28 cellular contexts compared by ENCODE assay signal in genomic region chr11:58509730-58510129, GRCh38. TPM values are rescaled to one million over a fixed set of nuclear protein-coding genes. Genes with fewer than 3 reads are reported as not detected.
"Had no signal": no experiment of that assay in that cellular context is flagged by ENCODE, and none has a peak within 500 bp of the region (broad histone marks: within the 10 kb centered on the region; RNA-seq: fewer than 3 reads in every experiment).

No MANE protein-coding gene starts in this region.

- H3K27ac Mint-ChIP-seq: activated CD4-positive, alpha-beta T cell treated with anti-CD3 and anti-CD28 coated beads, Interleukin-2, amount 10 ng/mL, durations not matched to agents 7 days and 5 days; activated CD8-positive, alpha-beta T cell treated with anti-CD3 and anti-CD28 coated beads for 36 hours; activated naive CD8-positive, alpha-beta T cell; activated T-helper 17 cell treated with anti-CD3 and anti-CD28 coated beads, Interleukin-2, amount 50 U/mL, for 72 hours; effector memory CD8-positive, alpha-beta T cell; WTC11 had no signal

- H3K36me3 Mint-ChIP-seq: WTC11 had no signal

- H3K4me1 Mint-ChIP-seq: activated CD4-positive, alpha-beta T cell treated with anti-CD3 and anti-CD28 coated beads, Interleukin-2, amount 10 ng/mL, durations not matched to agents 7 days and 5 days; activated T-helper 17 cell treated with anti-CD3 and anti-CD28 coated beads, Interleukin-2, amount 50 U/mL, for 72 hours had no signal

- H3K9me3 Mint-ChIP-seq: activated CD4-positive, alpha-beta T cell treated with anti-CD3 and anti-CD28 coated beads, Interleukin-2, amount 10 ng/mL, durations not matched to agents 7 days and 5 days; activated CD8-positive, alpha-beta T cell treated with anti-CD3 and anti-CD28 coated beads for 36 hours; activated T-cell treated with anti-CD3 and anti-CD28 coated beads, Interleukin-2, amount 50 U/mL, for 4 hours; activated T-helper 17 cell treated with anti-CD3 and anti-CD28 coated beads, Interleukin-2, amount 50 U/mL, for 72 hours; effector memory CD8-positive, alpha-beta T cell; WTC11 had no signal

- H3K27me3 Mint-ChIP-seq: activated CD4-positive, alpha-beta T cell treated with anti-CD3 and anti-CD28 coated beads, Interleukin-2, amount 10 ng/mL, durations not matched to agents 7 days and 5 days; activated CD8-positive, alpha-beta T cell treated with anti-CD3 and anti-CD28 coated beads for 36 hours; activated naive CD8-positive, alpha-beta T cell; activated T-helper 17 cell treated with anti-CD3 and anti-CD28 coated beads, Interleukin-2, amount 50 U/mL, for 72 hours; effector memory CD8-positive, alpha-beta T cell had no signal

- DNase-seq: activated CD4-positive, alpha-beta T cell treated with anti-CD3 and anti-CD28 coated beads for 1 hour; activated CD4-positive, alpha-beta T cell treated with anti-CD3 and anti-CD28 coated beads for 4 hours; activated CD4-positive, alpha-beta T cell treated with anti-CD3 and anti-CD28 coated beads, Interleukin-2, amount 10 ng/mL, durations not matched to agents 7 days and 5 days; activated CD4-positive, alpha-beta T cell treated with anti-CD3 and anti-CD28 coated beads, Interleukin-2, amount 50 U/mL, for 4 hours; activated CD8-positive, alpha-beta memory T cell treated with anti-CD3 and anti-CD28 coated beads for 24 hours; activated CD8-positive, alpha-beta T cell treated with anti-CD3 and anti-CD28 coated beads for 36 hours; activated effector memory CD4-positive, alpha-beta T cell treated with Interleukin-2 at 50 U/mL for 16 hours; activated gamma-delta T cell treated with Interleukin-2 at 50 U/mL for 16 hours; activated naive CD4-positive, alpha-beta T cell treated with anti-CD3 and anti-CD28 coated beads, Interleukin-2, amount 50 U/mL, for 16 hours; activated naive CD4-positive, alpha-beta T cell treated with Interleukin-2 at 50 U/mL for 16 hours; activated T-cell treated with anti-CD3 and anti-CD28 coated beads, Interleukin-2, amount 50 U/mL, for 4 hours; amygdala; aorta; body of pancreas; caudate nucleus; cortex of kidney; dermis blood vessel endothelial cell; effector CD4-positive, alpha-beta T cell; effector memory CD8-positive, alpha-beta T cell; foreskin keratinocyte; gastrocnemius medialis; glutamatergic neuron; heart left ventricle had no signal

- H3K4me3 Mint-ChIP-seq: activated CD4-positive, alpha-beta T cell treated with anti-CD3 and anti-CD28 coated beads, Interleukin-2, amount 10 ng/mL, durations not matched to agents 7 days and 5 days; activated CD8-positive, alpha-beta T cell treated with anti-CD3 and anti-CD28 coated beads for 36 hours; activated naive CD8-positive, alpha-beta T cell; activated T-cell treated with anti-CD3 and anti-CD28 coated beads, Interleukin-2, amount 50 U/mL, for 4 hours; activated T-helper 17 cell treated with anti-CD3 and anti-CD28 coated beads, Interleukin-2, amount 50 U/mL, for 72 hours; effector memory CD8-positive, alpha-beta T cell; WTC11 had no signal

- ATAC-seq: activated CD8-positive, alpha-beta T cell treated with anti-CD3 and anti-CD28 coated beads for 36 hours; activated T-cell treated with anti-CD3 and anti-CD28 coated beads, Interleukin-2, amount 50 U/mL, for 4 hours; activated T-helper 17 cell treated with anti-CD3 and anti-CD28 coated beads, Interleukin-2, amount 50 U/mL, for 72 hours; body of pancreas; effector memory CD8-positive, alpha-beta T cell; foreskin keratinocyte; gastrocnemius medialis; heart left ventricle; WTC11 had no signal

RNA-seq across cellular contexts. Expression of gene OR5B21, which starts 1.8 kb away (rescaled TPM):
- total RNA-seq: activated CD8-positive, alpha-beta T cell treated with anti-CD3 and anti-CD28 coated beads for 36 hours; activated T-cell treated with anti-CD3 and anti-CD28 coated beads, Interleukin-2, amount 50 U/mL, for 4 hours; aorta; body of pancreas; chondrocyte; dermis blood vessel endothelial cell; esophagus muscularis mucosa; foreskin keratinocyte; gastrocnemius medialis; heart left ventricle; WTC11 had no signal
